In the genomic region with DNA sequence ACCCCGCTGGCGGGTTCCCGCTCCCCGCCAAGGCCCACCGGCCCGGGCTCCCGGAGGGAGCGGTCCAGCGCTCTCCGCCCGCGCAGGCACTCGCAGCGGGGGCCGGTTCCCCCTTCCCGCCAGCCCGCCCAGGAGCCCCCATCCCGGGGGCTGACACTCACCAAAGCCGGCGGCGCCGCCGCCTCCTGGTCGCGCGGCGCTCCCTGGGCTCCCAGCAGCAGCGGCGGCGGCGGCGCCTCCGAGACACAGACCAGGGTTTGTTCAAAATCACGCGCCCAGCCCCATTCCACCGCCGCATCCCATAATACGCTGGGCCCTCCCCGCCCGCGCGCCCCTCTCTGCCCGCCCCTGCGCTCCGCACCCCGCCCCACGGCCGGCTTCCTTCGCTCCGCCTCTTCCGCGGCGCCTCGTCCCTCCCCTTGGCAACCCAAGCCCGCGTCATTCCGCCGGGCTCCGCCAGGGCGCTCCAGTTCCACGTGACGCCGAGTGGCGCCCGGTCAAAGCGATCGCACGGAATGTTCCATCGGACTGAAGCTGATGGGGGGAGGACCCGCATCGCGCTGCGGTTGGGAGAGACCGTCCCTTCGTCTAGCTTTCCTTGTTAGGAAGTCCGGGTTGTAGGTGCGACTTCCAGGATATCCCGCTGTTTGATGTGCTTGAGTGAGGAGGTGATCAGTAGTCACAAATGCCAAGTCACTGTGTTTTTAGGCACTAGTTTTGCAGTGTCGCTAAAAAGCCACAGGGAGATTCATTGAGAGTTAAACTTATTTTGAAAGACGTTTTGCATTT, we compare ENCODE assay signal across 8 cellular contexts. TPM values are rescaled to one million over a fixed set of nuclear protein-coding genes. Genes with fewer than 3 reads are reported as not detected.
DNase-seq lines count a peak whose midpoint lies in the region; ATAC-seq, FAIRE-seq and TF ChIP-seq lines count a peak whose summit lies in the region.

No MANE protein-coding gene starts in this region.

- peak; percentile 88 for ATAC-seq in HG02840 (IDR thresholded peaks at IDR 0.05; ENCODE audit: low FRiP score, unreplicated experiment)

- H3K27ac ChIP-seq in left ventricle myocardium inferior (replicated peaks): peak overlapping the region; percentile 87
- peak overlapping the region; percentile 77 for H3K27ac ChIP-seq in urinary bladder (ENCODE audit: low read depth)

- H3K4me3 ChIP-seq in left ventricle myocardium inferior: peak overlapping the region; percentile 97
- H3K4me3 ChIP-seq in urinary bladder (ENCODE audit: low read depth, low read length): peak overlapping the region; percentile 82

- peak; percentile 95 for FAIRE-seq in GM12891 (lab: Jason Lieb, UNC)

- intact Hi-C loops in left ventricle myocardium inferior (cut with micrococcal nuclease): no loop called here

- H3K36me3 Mint-ChIP-seq in progenitor cell of endocrine pancreas (ENCODE audit: insufficient read depth): no peaks in the 10 kb centered on the region

- peak overlapping the region; percentile 90 for H3K27ac Mint-ChIP-seq in progenitor cell of endocrine pancreas

- H3K27me3 Mint-ChIP-seq in progenitor cell of endocrine pancreas: no peaks in the 10 kb centered on the region

- H3K4me1 ChIP-seq in left ventricle myocardium inferior: peaks cover 44% of the 10 kb centered on the region
- no peaks in the 10 kb centered on the region for H3K4me1 ChIP-seq in urinary bladder (ENCODE audit: insufficient read depth)

- H3K27me3 ChIP-seq in left ventricle myocardium inferior (ENCODE audit: low read depth): no peaks in the 10 kb centered on the region

- H3K36me3 ChIP-seq in left ventricle myocardium inferior (no peaks in the 10 kb centered on the region), urinary bladder (ENCODE audit: insufficient read depth) (no peaks in the 10 kb centered on the region)

- H3K4me3 Mint-ChIP-seq in progenitor cell of endocrine pancreas (ENCODE audit: low read depth): peak overlapping the region; percentile 75

- H3K9me3 ChIP-seq in left ventricle myocardium inferior (replicated peaks): no peaks in the 10 kb centered on the region

- peak; percentile 67 for TF ChIP-seq CTCF in left ventricle myocardium inferior (IDR thresholded peaks at IDR 0.05; ENCODE audit: borderline replicate concordance)
- TF ChIP-seq CTCF in progenitor cell of endocrine pancreas (IDR thresholded peaks at IDR 0.05; ENCODE audit: unreplicated experiment): peak; percentile 60

- H3K9me3 Mint-ChIP-seq in progenitor cell of endocrine pancreas (ENCODE audit: low read depth): no peaks in the 10 kb centered on the region

- TF ChIP-seq POLR2A in GM12891 (IDR thresholded peaks at IDR 0.05; ENCODE audit: low read depth, low read length): peak; percentile 77

- peaks cover 28% of the 10 kb centered on the region for H3K4me1 Mint-ChIP-seq in progenitor cell of endocrine pancreas (ENCODE audit: low read depth)

- under 1% methylated on average over 80 of the region's 80 CpGs for WGBS in urinary bladder

- DNase-seq in GM12891 (ENCODE audit: insufficient read length, low spot score) (peak; percentile 78), NCI-H1436 (lab: John Stamatoyannopoulos, UW) (peak; percentile 97), T follicular helper cell (ENCODE audit: low read depth) (peak; percentile 94), amniotic stem cell (lab: John Stamatoyannopoulos, UW) (peak; percentile 97), left ventricle myocardium inferior (peak; percentile 97), progenitor cell of endocrine pancreas (ENCODE audit: low spot score, unreplicated experiment) (peak; percentile 98)

TF ChIP-seq in GM12891, 5 proteins besides CTCF, POLR2A, EP300 and RAD21:
- TF ChIP-seq POU2F2 (IDR thresholded peaks at IDR 0.05; ENCODE audit: low read depth, low read length): peak; percentile 55; the same call in 1 of the 2 replicates
- 0 out of 2 replicates have a peak, but pooled peaks have one; percentile 47 for TF ChIP-seq TAF1 (IDR thresholded peaks at IDR 0.05; ENCODE audit: low read depth, low read length)
- TF ChIP-seq SPI1 (IDR thresholded peaks at IDR 0.05; ENCODE audit: low read depth, low read length): no peak
- peak; percentile 64 for TF ChIP-seq POLR2AphosphoS5 (IDR thresholded peaks at IDR 0.05; ENCODE audit: low read depth, low read length)
- TF ChIP-seq PAX5 (IDR thresholded peaks at IDR 0.05; ENCODE audit: insufficient read depth, low read length, severe bottlenecking): peak; percentile 46

RNA-seq across cellular contexts. Expression of a gene that starts 2.2 kb away (rescaled TPM):
- polyA plus RNA-seq in GM12891 (2012; ENCODE audit: low read depth, missing spikeins): 3.1 TPM
- total RNA-seq in left ventricle myocardium inferior: 6.2 TPM
- 19.3 and 19.6 TPM in 2 replicates for total RNA-seq in progenitor cell of endocrine pancreas
- 21.5 TPM for total RNA-seq in urinary bladder
- 5.5 TPM for polyA plus RNA-seq in urinary bladder

RNA-seq across cellular contexts. Expression of a gene that starts 22.2 kb away (rescaled TPM):
- 43.7 TPM for polyA plus RNA-seq in GM12891 (2012; ENCODE audit: low read depth, missing spikeins)
- total RNA-seq in left ventricle myocardium inferior (53.6 TPM), progenitor cell of endocrine pancreas (36.4 and 42.7 TPM in 2 replicates), urinary bladder (151 TPM)
- 38.3 TPM for polyA plus RNA-seq in urinary bladder

Comparison
In these comparisons a context has a peak if more than half of its experiments do, and no peak if none do; other contexts are left out.
1. Peak in every context shown above with its lines: DNase-seq, ATAC-seq, H3K4me3 ChIP-seq and H3K27ac ChIP-seq.